1 cellular context compared by ENCODE assay signal in the genomic region with DNA sequence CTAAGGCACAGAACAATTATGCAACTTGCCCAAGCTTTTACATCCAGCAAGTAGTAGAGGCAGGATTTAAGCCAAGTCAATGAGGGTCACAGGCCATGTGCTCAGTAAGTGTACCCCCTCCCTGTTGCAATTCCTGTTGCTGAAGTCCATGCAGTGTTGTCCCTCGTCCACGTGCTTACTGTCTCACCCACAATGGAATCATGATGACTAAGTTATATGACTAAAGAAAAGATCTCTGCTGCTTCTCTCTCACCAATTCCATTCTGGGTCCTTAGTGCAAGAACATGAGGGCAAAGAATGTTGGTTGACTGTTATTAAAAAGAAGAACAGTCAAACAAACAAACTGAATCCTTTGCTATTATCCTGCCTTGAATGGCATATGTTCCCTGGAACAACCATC.
TF ChIP-seq lines count a peak whose summit lies in the region.

No MANE protein-coding gene starts in this region.

TF ChIP-seq in IMR-90, 13 proteins besides CTCF, POLR2A, EP300 and RAD21 (continued from another document):
- TF ChIP-seq NFE2L2 (IDR thresholded peaks at IDR 0.05; ENCODE audit: low read depth, low read length) (0 out of 2 replicates have a peak, but pooled peaks have one; percentile 3), MAFK (IDR thresholded peaks at IDR 0.05; ENCODE audit: low read depth, low read length) (no peak), MAZ (IDR thresholded peaks at IDR 0.05; ENCODE audit: borderline replicate concordance, low read depth, low read length) (no peak), SMC3 (IDR thresholded peaks at IDR 0.05; ENCODE audit: low read depth, low read length) (no peak), CEBPB (IDR thresholded peaks at IDR 0.05; ENCODE audit: low read depth, low read length) (peak; percentile 38; the same call in 1 of the 2 replicates), MXI1 (IDR thresholded peaks at IDR 0.05; ENCODE audit: borderline replicate concordance, low read depth, low read length) (peak; percentile 42; the same call in 1 of the 2 replicates), BHLHE40 (IDR thresholded peaks at IDR 0.05; ENCODE audit: low read depth, low read length) (peak; percentile 64), RFX5 (IDR thresholded peaks at IDR 0.05; ENCODE audit: low read depth, low read length) (no peak), RCOR1 (IDR thresholded peaks at IDR 0.05; ENCODE audit: insufficient replicate concordance, low read length) (no peak), FOS (IDR thresholded peaks at IDR 0.05; ENCODE audit: low read depth, low read length) (no peak)
- TF ChIP-seq, protein P1, sequence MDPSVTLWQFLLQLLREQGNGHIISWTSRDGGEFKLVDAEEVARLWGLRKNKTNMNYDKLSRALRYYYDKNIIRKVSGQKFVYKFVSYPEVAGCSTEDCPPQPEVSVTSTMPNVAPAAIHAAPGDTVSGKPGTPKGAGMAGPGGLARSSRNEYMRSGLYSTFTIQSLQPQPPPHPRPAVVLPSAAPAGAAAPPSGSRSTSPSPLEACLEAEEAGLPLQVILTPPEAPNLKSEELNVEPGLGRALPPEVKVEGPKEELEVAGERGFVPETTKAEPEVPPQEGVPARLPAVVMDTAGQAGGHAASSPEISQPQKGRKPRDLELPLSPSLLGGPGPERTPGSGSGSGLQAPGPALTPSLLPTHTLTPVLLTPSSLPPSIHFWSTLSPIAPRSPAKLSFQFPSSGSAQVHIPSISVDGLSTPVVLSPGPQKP (IDR thresholded peaks at IDR 0.05; ENCODE audit: borderline replicate concordance, low read depth, low read length) = no peak
- TF ChIP-seq, protein P2, sequence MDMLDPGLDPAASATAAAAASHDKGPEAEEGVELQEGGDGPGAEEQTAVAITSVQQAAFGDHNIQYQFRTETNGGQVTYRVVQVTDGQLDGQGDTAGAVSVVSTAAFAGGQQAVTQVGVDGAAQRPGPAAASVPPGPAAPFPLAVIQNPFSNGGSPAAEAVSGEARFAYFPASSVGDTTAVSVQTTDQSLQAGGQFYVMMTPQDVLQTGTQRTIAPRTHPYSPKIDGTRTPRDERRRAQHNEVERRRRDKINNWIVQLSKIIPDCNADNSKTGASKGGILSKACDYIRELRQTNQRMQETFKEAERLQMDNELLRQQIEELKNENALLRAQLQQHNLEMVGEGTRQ (IDR thresholded peaks at IDR 0.05; ENCODE audit: low read depth, low read length) = peak; percentile 32; the same call in 1 of the 2 replicates
